In the genomic region with DNA sequence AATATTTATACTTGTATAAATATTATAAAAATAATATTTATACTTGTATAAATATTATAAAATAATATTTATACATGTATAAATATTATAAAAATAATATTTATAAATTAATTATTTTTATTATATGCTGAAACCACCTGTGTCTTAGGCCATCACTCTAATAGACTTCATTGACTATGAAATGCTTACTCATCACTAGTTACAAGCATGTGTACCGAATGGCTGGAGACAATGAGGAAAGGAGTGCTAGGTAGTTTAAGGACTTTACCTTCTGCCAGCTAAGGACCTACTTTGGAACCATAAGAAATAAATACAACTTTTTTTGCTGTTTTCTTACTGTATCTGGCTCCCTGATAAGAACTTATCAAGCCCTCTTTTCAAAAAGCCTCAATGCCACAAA, we compare ENCODE assay signal across 30 cellular contexts.
"Had no signal": no experiment of that assay in that cellular context is flagged by ENCODE, and none has a peak within 500 bp of the region (broad histone marks: within the 10 kb centered on the region; RNA-seq: fewer than 3 reads in every experiment).

No MANE protein-coding gene starts in this region.

- H3K4me1 ChIP-seq: esophagus squamous epithelium, gastroesophageal sphincter, heart right ventricle had no signal

- H3K4me3 ChIP-seq: coronary artery, esophagus squamous epithelium, gastroesophageal sphincter, heart right ventricle, hepatocyte had no signal

- H3K27ac ChIP-seq: coronary artery, epithelial cell of prostate, esophagus squamous epithelium, gastroesophageal sphincter, heart right ventricle, hepatocyte, VCaP had no signal

- H3K27me3 ChIP-seq: esophagus squamous epithelium, gastroesophageal sphincter, hepatocyte had no signal

- H3K4me2 ChIP-seq: hepatocyte had no signal

- H2AFZ ChIP-seq: hepatocyte had no signal

- H3K79me2 ChIP-seq: hepatocyte had no signal

- ATAC-seq: activated CD4-positive, CD25-positive, alpha-beta regulatory T cell treated with anti-CD3 and anti-CD28 coated beads, Interleukin-2, amount 50 U/mL, for 24 hours; activated CD8-positive, alpha-beta T cell treated with anti-CD3 and anti-CD28 coated beads for 36 hours; activated T-cell treated with anti-CD3 and anti-CD28 coated beads, Interleukin-2, amount 50 U/mL, for 4 hours; activated T-helper 17 cell treated with anti-CD3 and anti-CD28 coated beads, Interleukin-2, amount 50 U/mL, for 72 hours; effector memory CD8-positive, alpha-beta T cell; gastroesophageal sphincter; heart right ventricle had no signal

- H3K36me3 ChIP-seq: esophagus squamous epithelium, gastroesophageal sphincter, heart right ventricle had no signal

- H3K9me3 ChIP-seq: esophagus squamous epithelium, gastroesophageal sphincter, heart right ventricle had no signal

- FAIRE-seq: astrocyte, endothelial cell of umbilical vein had no signal

- DNase-seq: activated B cell treated with CpG ODN at 0.5 μM for 24 hours; activated CD4-positive, alpha-beta T cell treated with anti-CD3 and anti-CD28 coated beads for 48 hours; activated CD4-positive, alpha-beta T cell treated with anti-CD3 and anti-CD28 coated beads, Interleukin-2, amount 50 U/mL, for 1 hour; activated CD4-positive, alpha-beta T cell treated with anti-CD3 and anti-CD28 coated beads, Interleukin-2, amount 50 U/mL, for 48 hours; activated CD8-positive, alpha-beta memory T cell treated with anti-CD3 and anti-CD28 coated beads for 24 hours; activated CD8-positive, alpha-beta T cell treated with anti-CD3 and anti-CD28 coated beads for 36 hours; activated effector memory CD4-positive, alpha-beta T cell treated with Interleukin-2 at 50 U/mL for 16 hours; activated gamma-delta T cell treated with Interleukin-2 at 50 U/mL for 16 hours; activated naive CD4-positive, alpha-beta T cell treated with anti-CD3 and anti-CD28 coated beads, Interleukin-2, amount 50 U/mL, for 16 hours; activated naive CD4-positive, alpha-beta T cell treated with Interleukin-2 at 50 U/mL for 16 hours; activated T-cell treated with anti-CD3 and anti-CD28 coated beads, Interleukin-2, amount 50 U/mL, for 4 hours; amniotic stem cell; anterior cingulate cortex; caudate nucleus; cerebellar nuclear complex; effector CD4-positive, alpha-beta T cell; effector memory CD8-positive, alpha-beta T cell; esophagus squamous epithelium; foreskin melanocyte; heart right ventricle; T-helper 2 cell had no signal
